17 cellular contexts compared by ENCODE assay signal in genomic region chr10:124086787-124087671, GRCh38. TPM values are rescaled to one million over a fixed set of nuclear protein-coding genes. Genes with fewer than 3 reads are reported as not detected.
DNase-seq lines count a peak whose midpoint lies in the region; ATAC-seq, FAIRE-seq and TF ChIP-seq lines count a peak whose summit lies in the region.
"Had no signal": no experiment of that assay in that cellular context is flagged by ENCODE, and none has a peak within 500 bp of the region (broad histone marks: within the 10 kb centered on the region; RNA-seq: fewer than 3 reads in every experiment).

No MANE protein-coding gene starts in this region.

- no peaks in the 10 kb centered on the region for H4K20me1 ChIP-seq in MM.1S (ENCODE audit: insufficient read depth, low read length)
- H4K20me1 ChIP-seq in SK-N-SH (ENCODE audit: insufficient read depth), result no peaks in the 10 kb centered on the region

- H2BK120ac ChIP-seq in trophoblast cell (ENCODE audit: insufficient read depth, low read length, poor library complexity), result no peak overlapping the region

- ATAC-seq in memory B cell (ENCODE audit: low read depth) (no peak), GM19035 (IDR thresholded peaks at IDR 0.05; ENCODE audit: unreplicated experiment) (no peak)
- no peak for ATAC-seq in stimulated activated naive CD8-positive, alpha-beta T cell treated with anti-CD3 and anti-CD28 coated beads, Interleukin-15, amount 100 ng/mL, for 72 hours

- no peak for FAIRE-seq in HTR-8/SVneo (lab: Jason Lieb, UNC)
- FAIRE-seq: GM18507 had no signal

- H3K18ac ChIP-seq in trophoblast cell (ENCODE audit: low read length), result no peak overlapping the region

- peaks cover 100% of the 10 kb centered on the region for H3K79me2 ChIP-seq in MM.1S (ENCODE audit: low read length)
- H3K79me2 ChIP-seq in SK-N-SH (ENCODE audit: insufficient read depth), result no peaks in the 10 kb centered on the region
- H3K79me2 ChIP-seq in trophoblast cell (ENCODE audit: control insufficient read depth, insufficient read depth, low read length, poor library complexity), result no peaks in the 10 kb centered on the region

- WGBS in SK-N-SH (ENCODE audit: low lambda C conversion rate), result 41% methylated on average over 18 of the region's 18 CpGs
- no CpG with 5 or more reads among the region's 18 CpGs for WGBS in trophoblast cell (ENCODE audit: extremely low coverage, insufficient coverage, insufficient read length)

- TF ChIP-seq RAD21 in SK-N-SH (IDR thresholded peaks at IDR 0.05; ENCODE audit: low read length), result no peak

- H3K27me3 ChIP-seq in BE2C (peaks cover 16% of the 10 kb centered on the region), MM.1S (replicated peaks; ENCODE audit: insufficient read depth, low read length) (no peaks in the 10 kb centered on the region), SK-N-SH (ENCODE audit: insufficient read depth) (no peaks in the 10 kb centered on the region; the same call in 1 of the 2 replicates), trophoblast cell (ENCODE audit: insufficient read depth, low read length) (peaks cover 10% of the 10 kb centered on the region)
- H3K27me3 ChIP-seq: breast epithelium had no signal

- no peak overlapping the region for H4K12ac ChIP-seq in trophoblast cell (ENCODE audit: low read depth, low read length)

- H3K36me3 Mint-ChIP-seq in memory B cell, result peaks cover 15% of the 10 kb centered on the region

- H3K27me3 Mint-ChIP-seq in memory B cell, result no peaks in the 10 kb centered on the region
- H3K27me3 Mint-ChIP-seq in stimulated activated naive CD8-positive, alpha-beta T cell treated with anti-CD3 and anti-CD28 coated beads, Interleukin-15, amount 100 ng/mL, for 72 hours, result peaks cover 41% of the 10 kb centered on the region

- H3K4me1 Mint-ChIP-seq in memory B cell, result peaks cover 52% of the 10 kb centered on the region
- peaks cover 10% of the 10 kb centered on the region for H3K4me1 Mint-ChIP-seq in stimulated activated naive CD8-positive, alpha-beta T cell treated with anti-CD3 and anti-CD28 coated beads, Interleukin-15, amount 100 ng/mL, for 72 hours
- H3K4me1 Mint-ChIP-seq: activated CD4-positive, alpha-beta T cell treated with anti-CD3 and anti-CD28 coated beads, Interleukin-2, amount 10 ng/mL, durations not matched to agents 24 days and 14 days had no signal

- H3K4me2 ChIP-seq in MM.1S (ENCODE audit: low read depth, low read length) (peak overlapping the region; percentile 92), SK-N-SH (no peak overlapping the region), trophoblast cell (ENCODE audit: low read length) (no peak overlapping the region)

- H3K27ac Mint-ChIP-seq in memory B cell, result peak overlapping the region; percentile 31
- H3K27ac Mint-ChIP-seq in stimulated activated naive CD8-positive, alpha-beta T cell treated with anti-CD3 and anti-CD28 coated beads, Interleukin-15, amount 100 ng/mL, for 72 hours, result no peak overlapping the region
- H3K27ac Mint-ChIP-seq: activated CD4-positive, alpha-beta T cell treated with anti-CD3 and anti-CD28 coated beads, Interleukin-2, amount 10 ng/mL, durations not matched to agents 24 days and 14 days; progenitor cell of endocrine pancreas had no signal

- no peak overlapping the region for H3K4ac ChIP-seq in trophoblast cell (ENCODE audit: low read depth, low read length)

- CTCF ChIA-PET in SK-N-SH (lab: Yijun Ruan, JAX), result interaction anchor here (0.6 to 15.3 kb wide), 6 partner anchors 48 to 302 kb away, joined by 3 to 111 read pairs (median 3); no protein-coding TSS in a partner anchor

- H3K79me1 ChIP-seq in trophoblast cell (ENCODE audit: low read length), result no peaks in the 10 kb centered on the region

- H3K4me3 ChIP-seq in BE2C (ENCODE audit: low read depth, low read length) (no peak overlapping the region), MM.1S (ENCODE audit: low read length) (no peak overlapping the region), SK-N-SH (ENCODE audit: low read depth in 2 of 2, low read length in 1 of 2) (no peak overlapping the region), trophoblast cell (ENCODE audit: low read depth, low read length) (no peak overlapping the region)
- H3K4me3 ChIP-seq: skin epidermis, suprapubic skin had no signal

- H3K4me1 ChIP-seq in BE2C (peaks cover 36% of the 10 kb centered on the region), MM.1S (ENCODE audit: low read length) (peaks cover 85% of the 10 kb centered on the region), SK-N-SH (ENCODE audit: control insufficient read depth in 1 of 2, insufficient read depth in 2 of 2, low read depth in 1 of 2, low read length in 1 of 2) (peaks cover 0 to 16% of the 10 kb centered on the region in 2 experiments; a peak in 2 of 4 replicates), trophoblast cell (ENCODE audit: control insufficient read depth in 1 of 2, insufficient read depth in 2 of 2, low read length in 2 of 2) (peaks cover 7 to 11% of the 10 kb centered on the region in 2 experiments)

- H2BK12ac ChIP-seq in trophoblast cell (ENCODE audit: low read length), result no peak overlapping the region

- no peak overlapping the region for H2BK5ac ChIP-seq in trophoblast cell (ENCODE audit: low read depth, low read length, poor library complexity)

- DNase-seq in BE2C (peak; percentile 52), MM.1S (peak; percentile 52), SK-N-SH (peak; percentile 73), memory B cell (ENCODE audit: low spot score in 2 of 2) (no peak), trophoblast cell (no peak), HTR-8/SVneo (ENCODE audit: insufficient read length, low spot score) (no peak)
- DNase-seq in stimulated activated naive CD8-positive, alpha-beta T cell treated with anti-CD3 and anti-CD28 coated beads, Interleukin-15, amount 100 ng/mL, for 72 hours, result no peak
- DNase-seq: activated CD4-positive, alpha-beta T cell treated with anti-CD3 and anti-CD28 coated beads, Interleukin-2, amount 10 ng/mL, durations not matched to agents 24 days and 14 days; cortex of kidney; Right ventricle myocardium superior; T-helper 1 cell had no signal

- no peak overlapping the region for H4K8ac ChIP-seq in trophoblast cell (ENCODE audit: low read depth, low read length)

- H2AK5ac ChIP-seq in trophoblast cell (ENCODE audit: low read length), result no peak overlapping the region

- no peak overlapping the region for H3K23ac ChIP-seq in trophoblast cell (ENCODE audit: low read length)

- H3K36me3 ChIP-seq in BE2C (no peaks in the 10 kb centered on the region; the same call in 1 of the 2 replicates), MM.1S (replicated peaks; ENCODE audit: insufficient read depth, low read length) (no peaks in the 10 kb centered on the region; the same call in 1 of the 2 replicates), SK-N-SH (replicated peaks in 1 of 2; ENCODE audit: control insufficient read depth in 1 of 2, insufficient read depth in 2 of 2, low read length in 1 of 2) (no peaks in the 10 kb centered on the region), trophoblast cell (ENCODE audit: control insufficient read depth in 1 of 2, insufficient read depth in 2 of 2, low read length in 2 of 2) (no peaks in the 10 kb centered on the region)
- H3K36me3 ChIP-seq: breast epithelium, suprapubic skin had no signal

- H3K14ac ChIP-seq in trophoblast cell (ENCODE audit: low read length), result no peak overlapping the region

- H3K9me3 ChIP-seq in BE2C (no peaks in the 10 kb centered on the region), MM.1S (replicated peaks; ENCODE audit: insufficient read depth, low read length) (no peaks in the 10 kb centered on the region), SK-N-SH (no peaks in the 10 kb centered on the region), trophoblast cell (ENCODE audit: insufficient read depth, low read depth, low read length) (no peaks in the 10 kb centered on the region)
- H3K9me3 ChIP-seq: breast epithelium, suprapubic skin had no signal

- H3F3A ChIP-seq in MM.1S (ENCODE audit: insufficient read depth, low read length) (peaks cover 79% of the 10 kb centered on the region), SK-N-SH (replicated peaks; ENCODE audit: insufficient read depth) (no peaks in the 10 kb centered on the region)

- H3K9ac ChIP-seq in MM.1S (ENCODE audit: low read length) (no peak overlapping the region), SK-N-SH (no peak overlapping the region), trophoblast cell (ENCODE audit: low read length) (no peak overlapping the region)

- H3K27ac ChIP-seq in MM.1S (ENCODE audit: low read length) (peak overlapping the region; percentile 74; the same call in 1 of the 2 replicates), SK-N-SH (ENCODE audit: low read depth in 2 of 2, low read length in 1 of 2) (no peak overlapping the region), trophoblast cell (ENCODE audit: low read depth, low read length) (no peak overlapping the region)
- H3K27ac ChIP-seq: skin epidermis, suprapubic skin had no signal

- TF ChIP-seq CTCF in BE2C (IDR thresholded peaks at IDR 0.05; ENCODE audit: low read depth, low read length) (peak; percentile 22), MM.1S (IDR thresholded peaks at IDR 0.05; ENCODE audit: low read length) (no peak), SK-N-SH (IDR thresholded peaks at IDR 0.05) (no peak)

- H3K4me3 Mint-ChIP-seq in memory B cell, result no peak overlapping the region
- no peak overlapping the region for H3K4me3 Mint-ChIP-seq in stimulated activated naive CD8-positive, alpha-beta T cell treated with anti-CD3 and anti-CD28 coated beads, Interleukin-15, amount 100 ng/mL, for 72 hours
- H3K4me3 Mint-ChIP-seq: activated CD4-positive, alpha-beta T cell treated with anti-CD3 and anti-CD28 coated beads, Interleukin-2, amount 10 ng/mL, durations not matched to agents 24 days and 14 days had no signal

- POLR2A ChIA-PET in SK-N-SH (lab: Yijun Ruan, JAX), result no interaction called here

- TF ChIP-seq EP300 in SK-N-SH (IDR thresholded peaks at IDR 0.05; ENCODE audit: borderline replicate concordance in 1 of 2, low read depth in 1 of 2, low read length in 1 of 2), result peak in 1 of 2 experiments; percentile 79; a peak in 2 of 4 replicates

- H3K9me3 Mint-ChIP-seq in memory B cell, result no peaks in the 10 kb centered on the region
- H3K9me3 Mint-ChIP-seq in stimulated activated naive CD8-positive, alpha-beta T cell treated with anti-CD3 and anti-CD28 coated beads, Interleukin-15, amount 100 ng/mL, for 72 hours, result no peaks in the 10 kb centered on the region
- H3K9me3 Mint-ChIP-seq: activated CD4-positive, alpha-beta T cell treated with anti-CD3 and anti-CD28 coated beads, Interleukin-2, amount 10 ng/mL, durations not matched to agents 24 days and 14 days had no signal

- H3K9me2 ChIP-seq in MM.1S (replicated peaks; ENCODE audit: insufficient read depth, low read length), result no peaks in the 10 kb centered on the region
- no peaks in the 10 kb centered on the region for H3K9me2 ChIP-seq in SK-N-SH

- H4K91ac ChIP-seq in trophoblast cell (ENCODE audit: low read depth, low read length), result no peak overlapping the region

- no peak overlapping the region for H2AFZ ChIP-seq in MM.1S (ENCODE audit: low read length)
- no peak overlapping the region for H2AFZ ChIP-seq in SK-N-SH (ENCODE audit: low read depth)
- no peak overlapping the region for H2AFZ ChIP-seq in trophoblast cell (ENCODE audit: insufficient read depth, low read length, poor library complexity)

TF ChIP-seq in SK-N-SH, 30 proteins besides CTCF, POLR2A, EP300 and RAD21 (continues in another document):
- no peak for TF ChIP-seq SMC3 (IDR thresholded peaks at IDR 0.05; ENCODE audit: low read depth, low read length)

RNA-seq across cellular contexts. Expression of gene CHST15, which starts 6.4 kb away (rescaled TPM):
- 32.1 TPM for polyA plus RNA-seq in BE2C (2012; ENCODE audit: insufficient read depth, insufficient read length, low read depth)
- polyA plus RNA-seq in SK-N-SH (2012; rRNA removed), result 0.02 TPM in 2 replicates
- 0.01 and 0.05 TPM in 2 replicates for polyA plus RNA-seq in SK-N-SH (2012; cell fraction: cytosol; rRNA removed)
- polyA plus RNA-seq in SK-N-SH (2012; cell fraction: nucleus; rRNA removed), result 0.02 and 0.06 TPM in 2 replicates
- polyA plus RNA-seq in trophoblast cell (2013), result 2.6 TPM in 2 replicates

Comparison
In these comparisons a context has a peak if more than half of its experiments do, and no peak if none do; other contexts are left out.
1. DNase-seq: peak in BE2C (single experiment), MM.1S (single experiment) and SK-N-SH (single experiment); none in memory B cell (0 of 2), stimulated activated naive CD8-positive, alpha-beta T cell treated with anti-CD3 and anti-CD28 coated beads, Interleukin-15, amount 100 ng/mL, for 72 hours (0 of 2), trophoblast cell (0 of 2) and HTR-8/SVneo (single experiment).